In the genomic region with DNA sequence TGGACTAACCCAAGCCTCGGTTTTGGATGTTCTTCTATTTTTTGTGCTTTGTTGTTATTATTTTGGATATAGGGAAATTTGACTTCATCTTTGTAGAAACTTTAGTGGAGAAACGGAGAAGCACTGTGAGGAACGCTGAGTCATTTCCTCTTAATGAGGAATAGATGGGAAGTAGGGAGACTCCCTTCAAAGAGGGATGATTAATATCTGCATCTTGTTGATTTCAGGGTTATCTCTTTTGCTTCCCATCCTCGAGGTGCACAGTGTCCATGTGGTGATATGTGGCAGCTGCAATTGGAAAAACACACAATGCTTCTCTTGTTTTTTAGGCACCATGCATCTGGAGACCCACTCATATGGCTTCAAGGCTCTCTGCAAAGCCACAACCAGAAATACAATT, we compare ENCODE assay signal across 28 cellular contexts.
"Had no signal": no experiment of that assay in that cellular context is flagged by ENCODE, and none has a peak within 500 bp of the region (broad histone marks: within the 10 kb centered on the region; RNA-seq: fewer than 3 reads in every experiment).

No MANE protein-coding gene starts in this region.

- FAIRE-seq: colon, endothelial cell of umbilical vein, islet of Langerhans had no signal

- H3K36me3 ChIP-seq: esophagus muscularis mucosa, heart right ventricle, left lung, neural progenitor cell, prostate gland, right atrium auricular region, tibial artery had no signal

- H3K9me3 ChIP-seq: esophagus muscularis mucosa, left lung, prostate gland, right atrium auricular region, testis, tibial artery had no signal

- H3K4me3 ChIP-seq: esophagus muscularis mucosa, heart right ventricle, left lung, neural progenitor cell, prostate gland, right atrium auricular region, smooth muscle cell, testis, tibial artery had no signal

- H3K27me3 ChIP-seq: esophagus muscularis mucosa, foreskin keratinocyte, heart right ventricle, left lung, neural progenitor cell, right atrium auricular region, testis, tibial artery had no signal

- H2AFZ ChIP-seq: neural progenitor cell, parathyroid adenoma had no signal

- H3K27ac ChIP-seq: esophagus muscularis mucosa, foreskin keratinocyte, heart right ventricle, left lung, neural progenitor cell, parathyroid adenoma, prostate gland, right atrium auricular region, testis, tibial artery had no signal

- H3K4me1 ChIP-seq: esophagus muscularis mucosa, foreskin keratinocyte, heart right ventricle, left lung, neural progenitor cell, parathyroid adenoma, prostate gland, right atrium auricular region, testis, tibial artery had no signal

- ATAC-seq: foreskin keratinocyte; heart right ventricle; left cardiac atrium; left lung; naive thymus-derived CD4-positive, alpha-beta T cell; sciatic nerve; stimulated activated naive CD8-positive, alpha-beta T cell treated with anti-CD3 and anti-CD28 coated beads, Interleukin-15, Interleukin-2, amounts not matched to agents 100 U/mL and 50 U/mL, for 24 hours had no signal

- H3K4me2 ChIP-seq: neural progenitor cell, smooth muscle cell had no signal

- DNase-seq: effector CD8-positive, alpha-beta T cell; foreskin keratinocyte; glutamatergic neuron; heart right ventricle; hippocampal formation; left cardiac atrium; left lung; mesendoderm; midbrain; naive thymus-derived CD4-positive, alpha-beta T cell; stimulated activated CD4-positive, alpha-beta T cell treated with anti-CD3 and anti-CD28 coated beads, Interleukin-12 subunit alpha, Interleukin-12 subunit beta, amount 100 ng/mL, for 4 hours; stimulated activated CD4-positive, alpha-beta T cell treated with anti-CD3 and anti-CD28 coated beads, Interleukin-1b, Interleukin-23, amount 100 ng/mL, for 48 hours; stimulated activated CD4-positive, alpha-beta T cell treated with anti-CD3 and anti-CD28 coated beads, Interleukin-4, amount 100 ng/mL, for 1 hour; stimulated activated CD8-positive, alpha-beta memory T cell treated with anti-CD3 and anti-CD28 coated beads, Interleukin-4, amount 100 ng/mL, for 48 hours; stimulated activated naive CD8-positive, alpha-beta T cell treated with anti-CD3 and anti-CD28 coated beads, Interleukin-15, Interleukin-2, amounts not matched to agents 100 U/mL and 50 U/mL, for 24 hours; substantia nigra; testis; tibial artery had no signal

- H3K9ac ChIP-seq: neural progenitor cell, parathyroid adenoma had no signal
